ENCODE assay signal across 20 cellular contexts in the genomic region with DNA sequence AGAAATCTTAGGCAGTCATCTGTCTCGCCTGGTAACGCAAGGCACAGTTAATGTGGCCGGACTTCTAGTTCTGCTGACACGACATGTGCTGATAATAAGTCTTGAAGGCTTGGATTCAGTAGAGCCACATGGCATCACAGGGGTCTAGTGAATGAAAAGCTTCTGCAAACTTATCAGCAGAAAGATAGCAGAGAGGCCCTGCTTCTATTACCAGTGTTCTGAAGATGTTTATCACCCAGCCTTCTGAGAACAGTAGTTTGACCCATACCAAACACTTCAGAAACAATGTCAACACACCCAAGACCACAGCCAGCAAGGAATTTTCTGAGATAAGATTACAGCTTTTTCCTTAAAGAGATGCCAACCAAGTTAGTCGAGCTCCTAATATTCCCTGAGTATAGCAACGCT.
A peak's percentile ranks its signal among the peaks of the same experiment; 100 is the strongest.
DNase-seq lines count a peak whose midpoint lies in the region; ATAC-seq and TF ChIP-seq lines count a peak whose summit lies in the region.
"Had no signal": no experiment of that assay in that cellular context is flagged by ENCODE, and none has a peak within 500 bp of the region (broad histone marks: within the 10 kb centered on the region; RNA-seq: fewer than 3 reads in every experiment).

No MANE protein-coding gene starts in this region.

- intact Hi-C loops in heart right ventricle (cut with DNase I) = loop anchor here in 1 of 10 donors (10.0 kb wide), 1 partner anchor 57 kb away; no protein-coding TSS in a partner anchor
- intact Hi-C loops in body of pancreas (cut with DNase I) = no loop called here
- intact Hi-C loops in upper lobe of right lung (cut with DNase I) = no loop called here

- no peaks in the 10 kb centered on the region for H3K9me3 Mint-ChIP-seq in natural killer cell treated with Interleukin-12 subunit alpha and Interleukin-12 subunit beta and Interleukin-15 and Interleukin-18, amount 100 ng/mL, for 72 hours
- H3K9me3 Mint-ChIP-seq: WTC11 had no signal

- no peak overlapping the region for H3K4me3 Mint-ChIP-seq in natural killer cell treated with Interleukin-12 subunit alpha and Interleukin-12 subunit beta and Interleukin-15 and Interleukin-18, amount 100 ng/mL, for 72 hours
- H3K4me3 Mint-ChIP-seq: WTC11 had no signal

- H3K36me3 ChIP-seq in heart right ventricle (peaks cover 0 to 10% (median 0%) of the 10 kb centered on the region in 9 donors), right atrium auricular region (peaks cover 1% of the 10 kb centered on the region), body of pancreas (replicated peaks in 1 of 2; ENCODE audit: insufficient read depth in 1 of 2, low read depth in 2 of 2) (no peaks in the 10 kb centered on the region), lung (ENCODE audit: control insufficient read depth in 2 of 2, insufficient read depth in 2 of 2, low read length in 2 of 2) (no peaks in the 10 kb centered on the region), upper lobe of right lung (no peaks in the 10 kb centered on the region)
- H3K36me3 ChIP-seq: neutrophil had no signal

- no peak overlapping the region for H3K4me3 ChIP-seq in heart right ventricle
- H3K4me3 ChIP-seq in right atrium auricular region = no peak overlapping the region
- H3K4me3 ChIP-seq in body of pancreas = no peak overlapping the region
- no peak overlapping the region for H3K4me3 ChIP-seq in lung
- H3K4me3 ChIP-seq in upper lobe of right lung = no peak overlapping the region
- H3K4me3 ChIP-seq: skin epidermis had no signal

- TF ChIP-seq CTCF in heart right ventricle (IDR thresholded peaks at IDR 0.05) (no peak), right atrium auricular region (IDR thresholded peaks at IDR 0.05) (no peak), body of pancreas (IDR thresholded peaks at IDR 0.05) (no peak), lung (IDR thresholded peaks at IDR 0.05; ENCODE audit: control extremely low read depth, extremely low read depth) (no peak), upper lobe of right lung (IDR thresholded peaks at IDR 0.05) (no peak)

- H3K4me1 Mint-ChIP-seq in natural killer cell treated with Interleukin-12 subunit alpha and Interleukin-12 subunit beta and Interleukin-15 and Interleukin-18, amount 100 ng/mL, for 72 hours (ENCODE audit: low read depth in 2 of 2) = peaks cover 6 to 8% of the 10 kb centered on the region in 2 donors

- DNase-seq in heart right ventricle (no peak), right atrium auricular region (ENCODE audit: low spot score) (no peak), body of pancreas (peak in 3 of 4 donors; percentile 20 to 50 (median 40)), lung (ENCODE audit: low spot score) (no peak), upper lobe of right lung (no peak), DMS79 (lab: John Stamatoyannopoulos, UW) (no peak)
- no peak for DNase-seq in natural killer cell treated with Interleukin-12 subunit alpha and Interleukin-12 subunit beta and Interleukin-15 and Interleukin-18, amount 100 ng/mL, for 72 hours (ENCODE audit: low spot score)
- DNase-seq: activated effector memory CD4-positive, alpha-beta T cell treated with Interleukin-2 at 50 U/mL for 16 hours; aorta; COR-L47; mammary epithelial cell; NCI-H1105; NCI-H82; stimulated activated naive CD4-positive, alpha-beta T cell treated with Interleukin-2 at 50 U/mL for 16 hours; SW 1271 had no signal

- H3K27ac Mint-ChIP-seq in natural killer cell treated with Interleukin-12 subunit alpha and Interleukin-12 subunit beta and Interleukin-15 and Interleukin-18, amount 100 ng/mL, for 72 hours = no peak overlapping the region
- H3K27ac Mint-ChIP-seq: WTC11 had no signal

- WGBS in heart right ventricle, 2 donors = 35 to 45% methylated on average over 6 of the region's 6 CpGs
- 30 to 40% methylated on average over 6 of the region's 6 CpGs for WGBS in body of pancreas, 2 donors
- WGBS in lung, 2 donors = 55 to 77% methylated on average over 6 of the region's 6 CpGs

- H3K4me1 ChIP-seq in heart right ventricle (peaks cover 0 to 22% (median 5%) of the 10 kb centered on the region in 9 donors), right atrium auricular region (peaks cover 0 to 10% of the 10 kb centered on the region in 2 donors), body of pancreas (peaks cover 47% of the 10 kb centered on the region), lung (ENCODE audit: control insufficient read depth in 2 of 2, insufficient read depth in 2 of 2, low read length in 2 of 2) (peaks cover 0 to 25% of the 10 kb centered on the region in 2 donors), upper lobe of right lung (no peaks in the 10 kb centered on the region)

- H3K36me3 Mint-ChIP-seq in natural killer cell treated with Interleukin-12 subunit alpha and Interleukin-12 subunit beta and Interleukin-15 and Interleukin-18, amount 100 ng/mL, for 72 hours = no peaks in the 10 kb centered on the region
- H3K36me3 Mint-ChIP-seq: WTC11 had no signal

- no peak for TF ChIP-seq POLR2A in body of pancreas (IDR thresholded peaks at IDR 0.05)

- ATAC-seq in heart right ventricle = peak in 5 of 8 donors; percentile 22 to 70 (median 26)
- peak; percentile 54 for ATAC-seq in body of pancreas
- ATAC-seq in lung (ENCODE audit: insufficient read depth, low FRiP score) = peak; percentile 27
- peak; percentile 77 for ATAC-seq in upper lobe of right lung
- no peak for ATAC-seq in natural killer cell treated with Interleukin-12 subunit alpha and Interleukin-12 subunit beta and Interleukin-15 and Interleukin-18, amount 100 ng/mL, for 72 hours
- no peak for ATAC-seq in GM18502 (IDR thresholded peaks at IDR 0.05; ENCODE audit: poor library complexity, unreplicated experiment)
- ATAC-seq: HCT116, WTC11 had no signal

- H3K27me3 ChIP-seq in heart right ventricle (no peaks in the 10 kb centered on the region), right atrium auricular region (no peaks in the 10 kb centered on the region), body of pancreas (no peaks in the 10 kb centered on the region), lung (ENCODE audit: control insufficient read depth, insufficient read depth) (no peaks in the 10 kb centered on the region), upper lobe of right lung (no peaks in the 10 kb centered on the region)
- H3K27me3 ChIP-seq: neutrophil had no signal

- peaks cover 10 to 11% of the 10 kb centered on the region in 2 donors for H3K27me3 Mint-ChIP-seq in natural killer cell treated with Interleukin-12 subunit alpha and Interleukin-12 subunit beta and Interleukin-15 and Interleukin-18, amount 100 ng/mL, for 72 hours

- H3K9me3 ChIP-seq in heart right ventricle (no peaks in the 10 kb centered on the region), right atrium auricular region (no peaks in the 10 kb centered on the region), body of pancreas (no peaks in the 10 kb centered on the region), lung (ENCODE audit: control insufficient read depth in 2 of 2, insufficient read depth in 1 of 2, low read length in 1 of 2) (no peaks in the 10 kb centered on the region), upper lobe of right lung (no peaks in the 10 kb centered on the region)
- H3K9me3 ChIP-seq: neutrophil had no signal

- H3K27ac ChIP-seq in heart right ventricle = peak overlapping the region in 2 of 10 donors; percentile 7 to 33
- no peak overlapping the region for H3K27ac ChIP-seq in right atrium auricular region
- H3K27ac ChIP-seq in body of pancreas = peak overlapping the region in 2 of 4 donors; percentile 23 to 27
- H3K27ac ChIP-seq in lung (ENCODE audit: low read depth in 1 of 2, low read length in 1 of 2) = peak overlapping the region in 1 of 2 donors; percentile 7
- H3K27ac ChIP-seq in upper lobe of right lung = no peak overlapping the region
- H3K27ac ChIP-seq: neutrophil, skin epidermis had no signal

Comparison
In these comparisons a context has a peak if more than half of its experiments do, and no peak if none do; other contexts are left out.
1. ATAC-seq: peak in heart right ventricle (5 of 8), body of pancreas (single experiment), lung (single experiment) and upper lobe of right lung (single experiment); none in natural killer cell treated with Interleukin-12 subunit alpha and Interleukin-12 subunit beta and Interleukin-15 and Interleukin-18, amount 100 ng/mL, for 72 hours (0 of 2) and GM18502 (single experiment).
2. DNase-seq: peak in body of pancreas (3 of 4); none in heart right ventricle (0 of 2), right atrium auricular region (single experiment), lung (single experiment), upper lobe of right lung (single experiment), natural killer cell treated with Interleukin-12 subunit alpha and Interleukin-12 subunit beta and Interleukin-15 and Interleukin-18, amount 100 ng/mL, for 72 hours (single experiment) and DMS79 (single experiment).